Comparison of ENCODE assay signal across 16 cellular contexts in the genomic region with DNA sequence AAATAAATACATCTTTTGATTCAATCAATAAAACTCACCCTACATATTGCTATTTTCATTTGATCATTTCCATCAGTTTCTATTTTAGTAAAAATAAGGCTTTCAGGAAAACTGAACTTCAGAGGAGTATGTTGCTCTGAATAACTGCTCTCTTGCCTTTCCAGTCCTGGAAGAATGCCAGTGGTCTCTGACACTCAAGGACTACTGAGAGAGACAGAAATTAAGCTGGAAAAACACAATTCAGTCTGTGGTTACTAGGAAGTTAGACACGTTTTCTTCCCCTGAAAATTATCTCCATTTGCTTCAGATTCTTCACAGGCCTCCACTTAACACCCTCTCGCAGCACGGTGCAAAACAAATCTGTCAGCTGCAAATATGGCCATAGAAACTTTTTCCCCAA.
A peak's percentile ranks its signal among the peaks of the same experiment; 100 is the strongest.
DNase-seq lines count a peak whose midpoint lies in the region; ATAC-seq and TF ChIP-seq lines count a peak whose summit lies in the region.
"Had no signal": no experiment of that assay in that cellular context is flagged by ENCODE, and none has a peak within 500 bp of the region (broad histone marks: within the 10 kb centered on the region; RNA-seq: fewer than 3 reads in every experiment).

No MANE protein-coding gene starts in this region.

- 48% methylated on average over 3 of the region's 3 CpGs for WGBS in right lobe of liver (ENCODE audit: insufficient coverage, low coverage, low lambda C conversion rate, missing lambda C conversion rate)

- BruUV-seq in A673 (replicated peaks; lab: Mats Ljungman, UMichigan) (no TSS peak), PC-3 (replicated peaks; lab: Mats Ljungman, UMichigan) (no TSS peak)

- no peaks in the 10 kb centered on the region for H3K9me2 ChIP-seq in PC-3 (replicated peaks; ENCODE audit: low read length)

- CTCF ChIA-PET in A673 (lab: Charles Lee) (no interaction called here), HEK293 (lab: Yijun Ruan, JAX) (interaction anchor here (0.6 to 1.4 kb wide), 2 partner anchors 12 to 1422 kb away, joined by 3 read pairs; no protein-coding TSS in a partner anchor), PC-3 (lab: Charles Lee) (no interaction called here)
- CTCF ChIA-PET in activated naive CD4-positive, alpha-beta T cell treated with anti-CD3 and anti-CD28 coated beads for 36 hours (lab: Charles Lee): no interaction called here

- H3K27me3 ChIP-seq in A673 (replicated peaks; ENCODE audit: insufficient read depth, low read depth, low read length, poor library complexity) (no peaks in the 10 kb centered on the region), right lobe of liver (no peaks in the 10 kb centered on the region), PC-3 (ENCODE audit: low read length) (no peaks in the 10 kb centered on the region)
- H3K27me3 ChIP-seq: MG63, tibial nerve had no signal

- H3K4me1 ChIP-seq in A673 (ENCODE audit: insufficient read depth, low read length, poor library complexity, severe bottlenecking) (no peaks in the 10 kb centered on the region), HEK293 (ENCODE audit: control insufficient read depth, insufficient read depth, low read length) (no peaks in the 10 kb centered on the region; the same call in 1 of the 2 replicates), right lobe of liver (peaks cover 0 to 16% (median 7%) of the 10 kb centered on the region in 4 donors), PC-3 (ENCODE audit: insufficient read depth, low read length) (no peaks in the 10 kb centered on the region)
- H3K4me1 ChIP-seq: parathyroid adenoma had no signal

- H3K9ac ChIP-seq in PC-3 (ENCODE audit: low read length): no peak overlapping the region
- H3K9ac ChIP-seq: parathyroid adenoma had no signal

- ATAC-seq in right lobe of liver (peak in 3 of 4 donors; percentile 11 to 29 (median 20)), PC-3 (no peak)
- no peak for ATAC-seq in effector memory CD8-positive, alpha-beta T cell (replicated peaks)
- ATAC-seq: T-cell had no signal

- TF ChIP-seq POLR2A in right lobe of liver (IDR thresholded peaks at IDR 0.05): no peak

- DNase-seq in A673 (ENCODE audit: low spot score) (peak; percentile 23), right lobe of liver (no peak), PC-3 (no peak), NK-92 (lab: John Stamatoyannopoulos, UW; ENCODE audit: unreplicated experiment) (no peak)
- no peak for DNase-seq in effector memory CD8-positive, alpha-beta T cell
- DNase-seq in activated naive CD4-positive, alpha-beta T cell treated with anti-CD3 and anti-CD28 coated beads for 36 hours: no peak
- DNase-seq: AML-193, DMS53, MG63, midbrain, T-cell had no signal

- peak overlapping the region in 1 of 5 experiments; percentile 17 for H3K4me3 Mint-ChIP-seq in brain
- H3K4me3 Mint-ChIP-seq in effector memory CD8-positive, alpha-beta T cell: no peak overlapping the region
- H3K4me3 Mint-ChIP-seq in activated naive CD4-positive, alpha-beta T cell treated with anti-CD3 and anti-CD28 coated beads for 36 hours: no peak overlapping the region
- H3K4me3 Mint-ChIP-seq: activated naive CD8-positive, alpha-beta T cell; T-cell had no signal

- no peaks in the 10 kb centered on the region for H3K9me3 Mint-ChIP-seq in brain
- peaks cover 0 to 8% of the 10 kb centered on the region in 2 donors for H3K9me3 Mint-ChIP-seq in effector memory CD8-positive, alpha-beta T cell
- no peaks in the 10 kb centered on the region for H3K9me3 Mint-ChIP-seq in activated naive CD4-positive, alpha-beta T cell treated with anti-CD3 and anti-CD28 coated beads for 36 hours

- H3K27ac ChIP-seq in A673 (ENCODE audit: low read depth, low read length, poor library complexity, severe bottlenecking) (no peak overlapping the region), HEK293 (ENCODE audit: extremely low read depth, low read depth, low read length) (no peak overlapping the region), right lobe of liver (no peak overlapping the region), PC-3 (ENCODE audit: low read length) (no peak overlapping the region)
- H3K27ac ChIP-seq: parathyroid adenoma, tibial nerve had no signal

- no peaks in the 10 kb centered on the region for H4K20me1 ChIP-seq in PC-3 (ENCODE audit: low read length)

- H3K36me3 ChIP-seq in A673 (ENCODE audit: insufficient read depth, low read length, poor library complexity, severe bottlenecking): no peaks in the 10 kb centered on the region
- H3K36me3 ChIP-seq in HEK293 (ENCODE audit: control insufficient read depth in 2 of 2, insufficient read depth in 1 of 2, low read length in 2 of 2): no peaks in the 10 kb centered on the region
- H3K36me3 ChIP-seq in right lobe of liver: no peaks in the 10 kb centered on the region
- no peaks in the 10 kb centered on the region for H3K36me3 ChIP-seq in PC-3 (ENCODE audit: low read depth, low read length)
- H3K36me3 ChIP-seq: MG63, tibial nerve had no signal

- POLR2A ChIA-PET in A673 (lab: Charles Lee; ENCODE audit: low non-redundant PET): no interaction called here
- POLR2A ChIA-PET in HEK293 (lab: Yijun Ruan, JAX): no interaction called here
- POLR2A ChIA-PET in PC-3 (lab: Charles Lee; ENCODE audit: unreplicated experiment): no interaction called here

- no peaks in the 10 kb centered on the region for H3K79me2 ChIP-seq in PC-3 (ENCODE audit: low read length)
- H3K79me2 ChIP-seq: parathyroid adenoma had no signal

- H2AFZ ChIP-seq in PC-3 (ENCODE audit: low read length): no peak overlapping the region
- H2AFZ ChIP-seq: parathyroid adenoma had no signal

- H3K27ac Mint-ChIP-seq in brain: peak overlapping the region in 4 of 5 experiments; percentile 1 to 38 (median 20)
- no peak overlapping the region for H3K27ac Mint-ChIP-seq in effector memory CD8-positive, alpha-beta T cell
- no peak overlapping the region for H3K27ac Mint-ChIP-seq in activated naive CD4-positive, alpha-beta T cell treated with anti-CD3 and anti-CD28 coated beads for 36 hours
- H3K27ac Mint-ChIP-seq: activated naive CD8-positive, alpha-beta T cell; T-cell had no signal

- H3K36me3 Mint-ChIP-seq in brain: no peaks in the 10 kb centered on the region
- no peaks in the 10 kb centered on the region for H3K36me3 Mint-ChIP-seq in effector memory CD8-positive, alpha-beta T cell (ENCODE audit: insufficient read depth)
- H3K36me3 Mint-ChIP-seq in activated naive CD4-positive, alpha-beta T cell treated with anti-CD3 and anti-CD28 coated beads for 36 hours (ENCODE audit: low read depth): no peaks in the 10 kb centered on the region
- H3K36me3 Mint-ChIP-seq: activated naive CD8-positive, alpha-beta T cell; T-cell had no signal

- H3K4me2 ChIP-seq in PC-3 (ENCODE audit: low read length): no peak overlapping the region

- H3K4me3 ChIP-seq in A673 (ENCODE audit: low read depth, low read length, poor library complexity, severe bottlenecking) (no peak overlapping the region), HEK293 (ENCODE audit: low read depth, low read length) (no peak overlapping the region), right lobe of liver (no peak overlapping the region), PC-3 (ENCODE audit: low read length) (no peak overlapping the region)
- H3K4me3 ChIP-seq: MG63, tibial nerve had no signal

- no peaks in the 10 kb centered on the region for H3K27me3 Mint-ChIP-seq in brain
- H3K27me3 Mint-ChIP-seq in effector memory CD8-positive, alpha-beta T cell: no peaks in the 10 kb centered on the region
- H3K27me3 Mint-ChIP-seq in activated naive CD4-positive, alpha-beta T cell treated with anti-CD3 and anti-CD28 coated beads for 36 hours (ENCODE audit: low read depth): no peaks in the 10 kb centered on the region
- H3K27me3 Mint-ChIP-seq: activated naive CD8-positive, alpha-beta T cell had no signal

- TF ChIP-seq CTCF in A673 (conservative IDR thresholded peaks at IDR 0.05; ENCODE audit: low read depth, low read length) (no peak), HEK293 (tag by site-specific recombination; IDR thresholded peaks at IDR 0.05) (no peak), brain (conservative IDR thresholded peaks at IDR 0.05) (no peak), right lobe of liver (IDR thresholded peaks at IDR 0.05) (no peak), PC-3 (conservative IDR thresholded peaks at IDR 0.05; ENCODE audit: low read depth, low read length) (no peak)

- peaks cover 31% of the 10 kb centered on the region for H3K4me1 Mint-ChIP-seq in brain
- H3K4me1 Mint-ChIP-seq in effector memory CD8-positive, alpha-beta T cell (ENCODE audit: low read depth in 2 of 2): no peaks in the 10 kb centered on the region
- no peaks in the 10 kb centered on the region for H3K4me1 Mint-ChIP-seq in activated naive CD4-positive, alpha-beta T cell treated with anti-CD3 and anti-CD28 coated beads for 36 hours (ENCODE audit: low read depth)
- H3K4me1 Mint-ChIP-seq: T-cell had no signal

- H3K9me3 ChIP-seq in A673 (ENCODE audit: low read depth, low read length, poor library complexity, severe bottlenecking) (no peaks in the 10 kb centered on the region), HEK293 (ENCODE audit: control insufficient read depth, insufficient read depth, low read depth, low read length) (no peaks in the 10 kb centered on the region), right lobe of liver (no peaks in the 10 kb centered on the region), PC-3 (ENCODE audit: low read length) (no peaks in the 10 kb centered on the region)
- H3K9me3 ChIP-seq: MG63, tibial nerve had no signal

- intact Hi-C loops in A673 (cut with micrococcal nuclease; ENCODE audit: unreplicated experiment) (no loop called here), right lobe of liver (cut with DNase I) (no loop called here), PC-3 (cut with micrococcal nuclease) (no loop called here)
- intact Hi-C loops in activated naive CD4-positive, alpha-beta T cell treated with anti-CD3 and anti-CD28 coated beads for 36 hours (cut with micrococcal nuclease): no loop called here

- H3F3A ChIP-seq in PC-3 (ENCODE audit: low read length, unreplicated experiment): no peaks in the 10 kb centered on the region

TF ChIP-seq in HEK293, 187 proteins besides CTCF, POLR2A, EP300 and RAD21 (continues in another document):
- TF ChIP-seq PRDM6 (tag by site-specific recombination; IDR thresholded peaks at IDR 0.05): peak; percentile 42; the same call in 1 of the 2 replicates
- no peak for TF ChIP-seq ZNF843 (tag by site-specific recombination; IDR thresholded peaks at IDR 0.05)

Comparison
In these comparisons a context has a peak if more than half of its experiments do, and no peak if none do; other contexts are left out.
1. H3K27ac Mint-ChIP-seq: peak in brain (4 of 5); none in effector memory CD8-positive, alpha-beta T cell (0 of 2) and activated naive CD4-positive, alpha-beta T cell treated with anti-CD3 and anti-CD28 coated beads for 36 hours (single experiment).
2. ATAC-seq: peak in right lobe of liver (3 of 4); none in effector memory CD8-positive, alpha-beta T cell (single experiment) and PC-3 (single experiment).